13 cellular contexts compared by ENCODE assay signal in the genomic region with DNA sequence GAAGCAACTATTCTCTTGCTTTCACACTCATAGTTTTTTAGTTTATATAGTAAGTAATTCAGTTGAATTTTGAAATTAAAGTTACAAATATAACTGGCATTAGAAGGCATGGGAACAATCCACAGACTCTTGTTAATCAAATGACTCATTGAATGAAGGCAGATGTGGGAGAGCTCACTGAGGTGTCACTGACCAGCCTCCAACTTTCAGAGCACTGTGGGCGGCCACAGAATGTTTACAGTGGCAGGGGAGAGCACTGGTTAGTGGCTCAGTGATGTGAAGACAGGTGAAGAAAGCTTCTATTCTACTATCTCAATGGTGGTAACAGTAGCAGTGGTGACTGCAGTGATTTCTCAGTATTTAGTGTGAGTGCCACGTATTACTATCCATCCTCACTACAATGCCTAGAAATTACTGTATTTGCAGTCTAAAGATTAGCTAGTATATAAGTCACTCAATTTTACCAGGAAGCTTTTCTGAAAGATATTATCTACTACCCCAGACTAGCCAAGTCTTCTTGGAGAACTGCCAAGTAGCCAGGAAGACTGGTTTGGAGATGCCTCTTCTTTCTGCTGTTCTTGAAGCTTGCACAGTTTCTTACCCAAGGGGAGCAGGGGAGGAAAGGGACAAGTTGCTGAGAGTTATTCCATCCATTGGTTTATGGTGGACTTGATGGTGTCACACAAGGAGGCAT.
DNase-seq lines count a peak whose midpoint lies in the region; TF ChIP-seq lines count a peak whose summit lies in the region.
"Had no signal": no experiment of that assay in that cellular context is flagged by ENCODE, and none has a peak within 500 bp of the region (broad histone marks: within the 10 kb centered on the region; RNA-seq: fewer than 3 reads in every experiment).

No MANE protein-coding gene starts in this region.

- TF ChIP-seq EP300 in stomach (IDR thresholded peaks at IDR 0.05), result no peak

- peaks cover 17% of the 10 kb centered on the region for H3K4me1 ChIP-seq in prostate gland (replicated peaks)
- peaks cover 0 to 12% (median 5%) of the 10 kb centered on the region in 4 donors for H3K4me1 ChIP-seq in stomach

- 51% methylated on average over 2 of the region's 2 CpGs for WGBS in prostate gland
- 45 to 65% (median 49%) methylated on average over 2 of the region's 2 CpGs for WGBS in stomach, 5 donors

- H3K9me3 ChIP-seq in prostate gland (no peaks in the 10 kb centered on the region), stomach (no peaks in the 10 kb centered on the region)
- H3K9me3 ChIP-seq: left ventricle myocardium inferior, suprapubic skin had no signal

- H3K36me3 Mint-ChIP-seq in chondrocyte (ENCODE audit: low read depth), result no peaks in the 10 kb centered on the region

- H3K27ac Mint-ChIP-seq in chondrocyte (ENCODE audit: unreplicated experiment), result peak overlapping the region; percentile 60

- no peak for TF ChIP-seq POLR2A in prostate gland (IDR thresholded peaks at IDR 0.05)
- TF ChIP-seq POLR2A in stomach (IDR thresholded peaks at IDR 0.05), result no peak

- TF ChIP-seq CTCF in LNCaP clone FGC (IDR thresholded peaks at IDR 0.05; ENCODE audit: control insufficient read depth, extremely low read depth, insufficient read depth), result no peak
- TF ChIP-seq CTCF in chondrocyte (IDR thresholded peaks at IDR 0.05), result no peak
- no peak for TF ChIP-seq CTCF in prostate gland (IDR thresholded peaks at IDR 0.05)
- TF ChIP-seq CTCF in stomach (IDR thresholded peaks at IDR 0.05), result no peak

- H3K9me3 Mint-ChIP-seq in chondrocyte (ENCODE audit: low read depth), result no peaks in the 10 kb centered on the region
- H3K9me3 Mint-ChIP-seq: neural crest cell had no signal

- H3K4me1 Mint-ChIP-seq in chondrocyte (ENCODE audit: low read depth), result peaks cover 73% of the 10 kb centered on the region

- intact Hi-C loops in prostate gland (cut with DNase I) (no loop called here), stomach (cut with DNase I; ENCODE audit: low total_unique reads) (no loop called here)

- H3K27me3 Mint-ChIP-seq in chondrocyte (ENCODE audit: low read depth), result no peaks in the 10 kb centered on the region

- DNase-seq in EH (ENCODE audit: low read depth) (peak; percentile 80), LNCaP clone FGC (ENCODE audit: low read depth) (peak; percentile 92), chondrocyte (ENCODE audit: low spot score) (no peak), prostate gland (ENCODE audit: low spot score) (peak; percentile 70), stomach (no peak), islet precursor cell (no peak), NCI-H2227 (lab: John Stamatoyannopoulos, UW; ENCODE audit: unreplicated experiment) (no peak)
- DNase-seq: activated CD8-positive, alpha-beta memory T cell treated with anti-CD3 and anti-CD28 coated beads, Interleukin-2, amount 50 U/mL, for 48 hours; left ventricle myocardium inferior; MV-4-11; NCI-H2227 treated with DMSO at 0.1 percent for 48 hours had no signal

- H3K4me3 Mint-ChIP-seq in chondrocyte (ENCODE audit: unreplicated experiment), result no peak overlapping the region
- H3K4me3 Mint-ChIP-seq: neural crest cell had no signal

- H3K36me3 ChIP-seq in prostate gland (no peaks in the 10 kb centered on the region), stomach (no peaks in the 10 kb centered on the region)
- H3K36me3 ChIP-seq: left ventricle myocardium inferior, suprapubic skin had no signal

- H3K27me3 ChIP-seq in prostate gland (replicated peaks; ENCODE audit: insufficient read depth) (no peaks in the 10 kb centered on the region), stomach (peaks cover 0 to 20% (median 0%) of the 10 kb centered on the region in 3 donors)
- H3K27me3 ChIP-seq: suprapubic skin had no signal

- peak overlapping the region; percentile 30 to 75 for H3K27ac ChIP-seq in prostate gland
- no peak overlapping the region for H3K27ac ChIP-seq in stomach
- H3K27ac ChIP-seq: left ventricle myocardium inferior, suprapubic skin had no signal

- H3K4me3 ChIP-seq in LNCaP clone FGC (ENCODE audit: low read depth, low read length) (no peak overlapping the region), prostate gland (no peak overlapping the region), stomach (no peak overlapping the region)
- H3K4me3 ChIP-seq: left ventricle myocardium inferior, suprapubic skin had no signal

Comparison
In these comparisons a context has a peak if more than half of its experiments do, and no peak if none do; other contexts are left out.
1. DNase-seq: peak in EH (single experiment), LNCaP clone FGC (single experiment) and prostate gland (single experiment); none in chondrocyte (single experiment), stomach (single experiment), islet precursor cell (single experiment) and NCI-H2227 (single experiment).
2. H3K27ac ChIP-seq: peak in prostate gland (2 of 2); none in stomach (0 of 5).